In the genomic region with DNA sequence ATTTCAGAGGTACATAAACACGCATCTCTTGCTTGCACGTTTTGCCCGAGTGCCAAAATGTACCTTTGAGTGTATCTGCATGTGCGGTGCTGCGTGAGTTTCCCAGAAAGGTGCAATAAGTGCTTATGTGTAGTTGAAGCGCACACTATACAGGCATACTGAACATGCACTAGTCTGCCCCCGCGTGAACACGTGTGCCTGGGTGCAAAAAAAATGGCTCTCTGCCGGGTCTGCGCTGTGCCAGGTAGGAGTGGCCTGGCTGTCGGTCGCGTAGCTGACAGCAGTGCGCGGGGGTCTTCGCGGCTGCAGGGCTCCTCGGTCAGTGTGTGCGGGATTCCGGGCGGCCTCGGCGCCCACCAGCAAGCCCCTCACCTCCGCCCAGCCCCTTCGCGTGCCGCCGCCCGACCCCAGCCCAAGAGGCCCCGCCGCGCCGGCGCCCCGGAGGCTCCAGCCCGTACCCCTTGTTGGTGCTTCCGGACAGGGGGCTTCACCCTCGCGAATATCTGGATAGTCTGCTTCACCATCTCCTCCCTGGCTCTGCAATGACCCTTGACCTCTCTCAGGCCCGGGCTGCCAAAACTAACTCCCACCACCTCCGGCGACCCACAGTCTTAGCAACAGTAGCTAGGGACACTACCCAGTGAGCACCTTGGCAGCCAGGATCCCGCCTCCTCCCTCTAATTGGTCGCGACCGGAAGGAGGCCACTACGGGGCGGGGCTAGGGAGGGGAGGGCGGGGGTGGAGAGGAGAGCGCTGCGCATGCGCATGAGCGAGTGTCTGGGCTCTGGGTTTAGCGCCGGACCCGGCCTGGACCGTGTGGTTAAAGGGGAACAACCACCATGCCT, we compare ENCODE assay signal across 8 cellular contexts. TPM values are rescaled to one million over a fixed set of nuclear protein-coding genes. Genes with fewer than 3 reads are reported as not detected.
DNase-seq lines count a peak whose midpoint lies in the region; ATAC-seq and TF ChIP-seq lines count a peak whose summit lies in the region.

A gene with protein sequence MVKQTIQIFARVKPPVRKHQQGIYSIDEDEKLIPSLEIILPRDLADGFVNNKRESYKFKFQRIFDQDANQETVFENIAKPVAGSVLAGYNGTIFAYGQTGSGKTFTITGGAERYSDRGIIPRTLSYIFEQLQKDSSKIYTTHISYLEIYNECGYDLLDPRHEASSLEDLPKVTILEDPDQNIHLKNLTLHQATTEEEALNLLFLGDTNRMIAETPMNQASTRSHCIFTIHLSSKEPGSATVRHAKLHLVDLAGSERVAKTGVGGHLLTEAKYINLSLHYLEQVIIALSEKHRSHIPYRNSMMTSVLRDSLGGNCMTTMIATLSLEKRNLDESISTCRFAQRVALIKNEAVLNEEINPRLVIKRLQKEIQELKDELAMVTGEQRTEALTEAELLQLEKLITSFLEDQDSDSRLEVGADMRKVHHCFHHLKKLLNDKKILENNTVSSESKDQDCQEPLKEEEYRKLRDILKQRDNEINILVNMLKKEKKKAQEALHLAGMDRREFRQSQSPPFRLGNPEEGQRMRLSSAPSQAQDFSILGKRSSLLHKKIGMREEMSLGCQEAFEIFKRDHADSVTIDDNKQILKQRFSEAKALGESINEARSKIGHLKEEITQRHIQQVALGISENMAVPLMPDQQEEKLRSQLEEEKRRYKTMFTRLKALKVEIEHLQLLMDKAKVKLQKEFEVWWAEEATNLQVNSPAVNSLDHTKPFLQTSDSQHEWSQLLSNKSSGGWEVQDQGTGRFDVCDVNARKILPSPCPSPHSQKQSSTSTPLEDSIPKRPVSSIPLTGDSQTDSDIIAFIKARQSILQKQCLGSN (minus strand): TSS at position 622 of the 845 bp plus-strand sequence. CDS start 98 bp downstream, at position 524.

- CTCF ChIA-PET in HCT116 (lab: Charles Lee) = no interaction called here

- H3K4me2 ChIP-seq in HCT116 (ENCODE audit: low read length) = no peak within 1 kb of the TSS

- H3K4me3 ChIP-seq in HCT116 (replicated peaks in 1 of 2; ENCODE audit: low read depth in 1 of 2, low read length in 2 of 2) (no peak within 1 kb of the TSS), right atrium auricular region (peak within 1 kb of the TSS; percentile 71 to 83), upper lobe of left lung (peak within 1 kb of the TSS; percentile 42 to 84 (median 72))

- POLR2A ChIA-PET in HCT116 (lab: Charles Lee) = no interaction called here

- no peaks in the 10 kb centered on the region for H4K20me1 ChIP-seq in HCT116 (ENCODE audit: insufficient read depth)

- H3K9me3 Mint-ChIP-seq in progenitor cell of endocrine pancreas (ENCODE audit: low read depth) = no peaks in the 10 kb centered on the region

- TF ChIP-seq RAD21 in HCT116 (IDR thresholded peaks at IDR 0.05; ENCODE audit: low read depth) = no peak

- H3K9me3 ChIP-seq in HCT116 (ENCODE audit: control insufficient read depth in 1 of 2, insufficient read depth in 1 of 2, low read depth in 1 of 2, low read length in 2 of 2) (no peaks in the 10 kb centered on the region), right atrium auricular region (no peaks in the 10 kb centered on the region), upper lobe of left lung (no peaks in the 10 kb centered on the region)

- H3K9me2 ChIP-seq in HCT116 (ENCODE audit: insufficient read depth) = no peaks in the 10 kb centered on the region

- H2AFZ ChIP-seq in HCT116 (ENCODE audit: low read depth, low read length, poor library complexity, severe bottlenecking) = no peak within 1 kb of the TSS

- ATAC-seq in HCT116 = peak; percentile 64; the same call in 1 of the 2 replicates
- peak; percentile 98 to 99 for ATAC-seq in upper lobe of left lung (ENCODE audit: low FRiP score in 2 of 2)

- no peak for TF ChIP-seq CTCF in HCT116 (IDR thresholded peaks at IDR 0.05 in 2 of 3, conservative IDR thresholded peaks at IDR 0.05 in 1 of 3; ENCODE audit: borderline replicate concordance in 1 of 3, insufficient read depth in 1 of 3, low read depth in 2 of 3, low read length in 2 of 3)
- peak in 1 of 2 donors; percentile 12 for TF ChIP-seq CTCF in right atrium auricular region (IDR thresholded peaks at IDR 0.05)
- no peak for TF ChIP-seq CTCF in progenitor cell of endocrine pancreas (IDR thresholded peaks at IDR 0.05; ENCODE audit: unreplicated experiment)
- peak in 1 of 6 experiments; percentile 7 for TF ChIP-seq CTCF in upper lobe of left lung (IDR thresholded peaks at IDR 0.05)

- 7 to 13% methylated on average over 20 to 53 of the region's 58 CpGs for WGBS in upper lobe of left lung, 2 donors

- TF ChIP-seq EP300 in upper lobe of left lung (IDR thresholded peaks at IDR 0.05) = no peak

- H3K4me1 ChIP-seq in HCT116 (ENCODE audit: control insufficient read depth in 1 of 2, insufficient read depth in 2 of 2, low read length in 2 of 2) = no peaks in the 10 kb centered on the region
- peaks cover 0 to 4% of the 10 kb centered on the region in 2 donors for H3K4me1 ChIP-seq in right atrium auricular region
- peaks cover 8 to 12% (median 10%) of the 10 kb centered on the region in 4 donors for H3K4me1 ChIP-seq in upper lobe of left lung

- RAD21 ChIA-PET in HCT116 (lab: Charles Lee; ENCODE audit: low non-redundant PET in 1 of 2, low total read pairs in 2 of 2, uncharacterized antibody in 2 of 2, unreplicated experiment in 2 of 2) = no interaction called here

- H3K27ac ChIP-seq in HCT116 (ENCODE audit: low read depth, low read length) (no peak within 1 kb of the TSS), right atrium auricular region (no peak within 1 kb of the TSS), upper lobe of left lung (peak within 1 kb of the TSS in 3 of 4 donors; percentile 16 to 47 (median 39))

- intact Hi-C loops in HCT116 (cut with micrococcal nuclease) = no loop called here

- TF ChIP-seq POLR2A in HCT116 (IDR thresholded peaks at IDR 0.05; ENCODE audit: borderline replicate concordance, extremely low read depth, insufficient read depth, insufficient read length) (no peak), upper lobe of left lung (IDR thresholded peaks at IDR 0.05) (no peak)

- H3K36me3 Mint-ChIP-seq in progenitor cell of endocrine pancreas (ENCODE audit: insufficient read depth) = no peaks in the 10 kb centered on the region

- DNase-seq in ELF-1 (ENCODE audit: low read depth, low spot score) (peak; percentile 93), HCT116 (ENCODE audit: low read depth, low spot score) (no peak), MV-4-11 (lab: John Stamatoyannopoulos, UW) (peak; percentile 77), T follicular helper cell (ENCODE audit: low read depth) (peak; percentile 67), anterior cingulate cortex (lab: John Stamatoyannopoulos, UW) (peak; percentile 40 to 97 (median 92)), right atrium auricular region (ENCODE audit: low spot score) (peak; percentile 89), progenitor cell of endocrine pancreas (ENCODE audit: low spot score, unreplicated experiment) (peak; percentile 89), upper lobe of left lung (peak; percentile 89 to 90)

- no peaks in the 10 kb centered on the region for H3K79me2 ChIP-seq in HCT116 (ENCODE audit: insufficient read depth, low read length)

- H3K4me3 Mint-ChIP-seq in progenitor cell of endocrine pancreas (ENCODE audit: low read depth) = peak within 1 kb of the TSS; percentile 98

- H3K4me1 Mint-ChIP-seq in progenitor cell of endocrine pancreas (ENCODE audit: low read depth) = peaks cover 2% of the 10 kb centered on the region

- no peaks in the 10 kb centered on the region for H3K27me3 Mint-ChIP-seq in progenitor cell of endocrine pancreas

- no TSS peak for BruUV-seq in HCT116 (replicated peaks; lab: Mats Ljungman, UMichigan)

- H3K27me3 ChIP-seq in HCT116 (ENCODE audit: insufficient read depth, low read length) = peaks cover 15% of the 10 kb centered on the region; the same call in 1 of the 2 replicates
- H3K27me3 ChIP-seq in right atrium auricular region = no peaks in the 10 kb centered on the region
- H3K27me3 ChIP-seq in upper lobe of left lung = no peaks in the 10 kb centered on the region

- H3K36me3 ChIP-seq in HCT116 (ENCODE audit: control insufficient read depth in 1 of 2, insufficient read depth in 2 of 2, low read length in 2 of 2) (no peaks in the 10 kb centered on the region), right atrium auricular region (no peaks in the 10 kb centered on the region), upper lobe of left lung (no peaks in the 10 kb centered on the region)

- peak within 1 kb of the TSS; percentile 91 for H3K27ac Mint-ChIP-seq in progenitor cell of endocrine pancreas

- H3K9ac ChIP-seq in HCT116 (ENCODE audit: low read length) = no peak within 1 kb of the TSS

TF ChIP-seq in HCT116, 20 proteins besides CTCF, POLR2A, EP300 and RAD21:
- no peak for TF ChIP-seq ZFX (IDR thresholded peaks at IDR 0.05)
- no peak for TF ChIP-seq FOSL1 (IDR thresholded peaks at IDR 0.05; ENCODE audit: low read depth)
- TF ChIP-seq, protein P1, sequence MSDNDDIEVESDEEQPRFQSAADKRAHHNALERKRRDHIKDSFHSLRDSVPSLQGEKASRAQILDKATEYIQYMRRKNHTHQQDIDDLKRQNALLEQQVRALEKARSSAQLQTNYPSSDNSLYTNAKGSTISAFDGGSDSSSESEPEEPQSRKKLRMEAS (IDR thresholded peaks at IDR 0.05) = no peak
- TF ChIP-seq CEBPB (IDR thresholded peaks at IDR 0.05; ENCODE audit: low read depth) = no peak
- TF ChIP-seq YY1 (IDR thresholded peaks at IDR 0.05; ENCODE audit: extremely low read depth, insufficient replicate concordance, low read depth, low read length) = no peak
- TF ChIP-seq ZNF274 (IDR thresholded peaks at IDR 0.05; ENCODE audit: low read depth, low read length) = no peak
- TF ChIP-seq, protein P2, sequence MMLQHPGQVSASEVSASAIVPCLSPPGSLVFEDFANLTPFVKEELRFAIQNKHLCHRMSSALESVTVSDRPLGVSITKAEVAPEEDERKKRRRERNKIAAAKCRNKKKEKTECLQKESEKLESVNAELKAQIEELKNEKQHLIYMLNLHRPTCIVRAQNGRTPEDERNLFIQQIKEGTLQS (IDR thresholded peaks at IDR 0.05) = no peak
- no peak for TF ChIP-seq SRF (IDR thresholded peaks at IDR 0.05; ENCODE audit: low read depth)

RNA-seq across cellular contexts. Expression of the gene that starts here (rescaled TPM):
- total RNA-seq in HCT116 (2021; ENCODE audit: unreplicated experiment) (not detected), right atrium auricular region (not detected), progenitor cell of endocrine pancreas (2.5 and 2.9 TPM in 2 replicates), upper lobe of left lung (1 to 10 TPM in 4 of 6 donors, under 1 TPM in 2; 0.55 to 7.9 (median 1.5) TPM)
- polyA plus RNA-seq in HCT116 (2012) = 0.01 TPM in 1 of 2 replicates, not detected in the other

Comparison
In these comparisons a context has a peak if more than half of its experiments do, and no peak if none do; other contexts are left out.
1. Peak in ATAC-seq in HCT116; RNA of the gene not detected or under 1 TPM.
2. Peak in DNase-seq and H3K4me3 ChIP-seq in right atrium auricular region; RNA of the gene not detected or under 1 TPM.
3. H3K27ac ChIP-seq: peak in upper lobe of left lung (3 of 4); none in HCT116 (single experiment) and right atrium auricular region (0 of 2).
4. H3K4me3 ChIP-seq: peak in upper lobe of left lung (4 of 4); none in HCT116 (0 of 2).